1 cellular context compared by ENCODE assay signal in genomic region chr16:57447142-57447962, GRCh38.
TF ChIP-seq lines count a peak whose summit lies in the region.

TSS of gene CIAPIN1 (minus strand) at chr16:57447385. CDS start at chr16:57440928, 6,457 bp downstream.
TSS of gene COQ9 (plus strand) at chr16:57447479. CDS start at chr16:57447506, 27 bp downstream.

TF ChIP-seq in WTC11, 78 proteins besides CTCF, POLR2A, EP300 and RAD21 (continued from another document):
- peak; percentile 77; the same call in 1 of the 2 replicates for TF ChIP-seq ARID4B (CRISPR knock-in tag; IDR thresholded peaks at IDR 0.05; ENCODE audit: borderline replicate concordance)
- TF ChIP-seq HMGXB4 (CRISPR knock-in tag; IDR thresholded peaks at IDR 0.05) = peak; percentile 78
- 0 out of 2 replicates have a peak, but pooled peaks have one; percentile 64 for TF ChIP-seq TP53 (CRISPR knock-in tag; IDR thresholded peaks at IDR 0.05)
- 0 out of 2 replicates have a peak, but pooled peaks have one; percentile 41 for TF ChIP-seq ZNF232 (CRISPR knock-in tag; IDR thresholded peaks at IDR 0.05)
- TF ChIP-seq FOXJ3 (CRISPR knock-in tag; IDR thresholded peaks at IDR 0.05; ENCODE audit: borderline replicate concordance) = no peak
- TF ChIP-seq FOXP1 (CRISPR knock-in tag; IDR thresholded peaks at IDR 0.05; ENCODE audit: borderline replicate concordance) = peak; percentile 71
- peak; percentile 74; the same call in 1 of the 2 replicates for TF ChIP-seq USF1 (CRISPR knock-in tag; IDR thresholded peaks at IDR 0.05)
- no peak for TF ChIP-seq ZNF425 (CRISPR knock-in tag; conservative IDR thresholded peaks at IDR 0.05)
- TF ChIP-seq ATF2 (CRISPR knock-in tag; IDR thresholded peaks at IDR 0.05; ENCODE audit: borderline replicate concordance, low read depth) = no peak
- peak; percentile 90 for TF ChIP-seq CREM (CRISPR knock-in tag; IDR thresholded peaks at IDR 0.05)
- no peak for TF ChIP-seq NR3C1 (CRISPR knock-in tag; conservative IDR thresholded peaks at IDR 0.05; ENCODE audit: low read depth)
- peak; percentile 56; the same call in 1 of the 2 replicates for TF ChIP-seq ZNF281 (CRISPR knock-in tag; IDR thresholded peaks at IDR 0.05)
- peak; percentile 91 for TF ChIP-seq TEAD1 (CRISPR knock-in tag; IDR thresholded peaks at IDR 0.05)
- peak; percentile 19; the same call in 1 of the 2 replicates for TF ChIP-seq FOXP4 (CRISPR knock-in tag; IDR thresholded peaks at IDR 0.05)
